In genomic region chr4:152643153-152644035, GRCh38 we compare ENCODE assay signal across 8 cellular contexts. TPM values are rescaled to one million over a fixed set of nuclear protein-coding genes. Genes with fewer than 3 reads are reported as not detected.
DNase-seq lines count a peak whose midpoint lies in the region; ATAC-seq and TF ChIP-seq lines count a peak whose summit lies in the region.

No MANE protein-coding gene starts in this region.

- TF ChIP-seq CTCF in glutamatergic neuron (IDR thresholded peaks at IDR 0.05; ENCODE audit: partially characterized antibody, unreplicated experiment), result no peak

- peak; percentile 63 for TF ChIP-seq POLR2A in GM19193 (IDR thresholded peaks at IDR 0.05; ENCODE audit: extremely low read depth, insufficient read depth, insufficient read length)

- peak; percentile 78 for DNase-seq in CD1c-positive myeloid dendritic cell (ENCODE audit: extremely low spot score)
- peak; percentile 39 for DNase-seq in UCSD-AML1 (lab: John Stamatoyannopoulos, UW; ENCODE audit: unreplicated experiment)
- DNase-seq in natural killer cell treated with Interleukin-12 subunit alpha and Interleukin-12 subunit beta and Interleukin-15 and Interleukin-18, amount 100 ng/mL, for 72 hours (ENCODE audit: low spot score), result no peak
- DNase-seq in amniotic stem cell (lab: John Stamatoyannopoulos, UW), result no peak
- no peak for DNase-seq in glutamatergic neuron
- DNase-seq in NCI-H1436 treated with DMSO at 0.1 percent for 48 hours (lab: John Stamatoyannopoulos, UW), result no peak

- ATAC-seq in HG03103 (IDR thresholded peaks at IDR 0.05; ENCODE audit: low read depth, unreplicated experiment), result peak; percentile 91
- ATAC-seq in natural killer cell treated with Interleukin-12 subunit alpha and Interleukin-12 subunit beta and Interleukin-15 and Interleukin-18, amount 100 ng/mL, for 72 hours, result peak; percentile 66 to 81

- peaks cover 0 to 4% of the 10 kb centered on the region in 2 donors for H3K4me1 Mint-ChIP-seq in natural killer cell treated with Interleukin-12 subunit alpha and Interleukin-12 subunit beta and Interleukin-15 and Interleukin-18, amount 100 ng/mL, for 72 hours (ENCODE audit: low read depth in 2 of 2)
- H3K4me1 Mint-ChIP-seq in glutamatergic neuron (ENCODE audit: low read depth, unreplicated experiment), result peaks cover 3% of the 10 kb centered on the region

- no peaks in the 10 kb centered on the region for H3K9me3 Mint-ChIP-seq in natural killer cell treated with Interleukin-12 subunit alpha and Interleukin-12 subunit beta and Interleukin-15 and Interleukin-18, amount 100 ng/mL, for 72 hours
- H3K9me3 Mint-ChIP-seq in glutamatergic neuron (ENCODE audit: unreplicated experiment), result no peaks in the 10 kb centered on the region

- H3K36me3 Mint-ChIP-seq in natural killer cell treated with Interleukin-12 subunit alpha and Interleukin-12 subunit beta and Interleukin-15 and Interleukin-18, amount 100 ng/mL, for 72 hours, result no peaks in the 10 kb centered on the region
- H3K36me3 Mint-ChIP-seq in glutamatergic neuron (ENCODE audit: unreplicated experiment), result peaks cover 5% of the 10 kb centered on the region

- no peak overlapping the region for H3K4me3 Mint-ChIP-seq in natural killer cell treated with Interleukin-12 subunit alpha and Interleukin-12 subunit beta and Interleukin-15 and Interleukin-18, amount 100 ng/mL, for 72 hours
- H3K4me3 Mint-ChIP-seq in glutamatergic neuron (ENCODE audit: unreplicated experiment), result no peak overlapping the region

- H3K27ac Mint-ChIP-seq in natural killer cell treated with Interleukin-12 subunit alpha and Interleukin-12 subunit beta and Interleukin-15 and Interleukin-18, amount 100 ng/mL, for 72 hours, result peak overlapping the region; percentile 24 to 26
- no peak overlapping the region for H3K27ac Mint-ChIP-seq in glutamatergic neuron (ENCODE audit: unreplicated experiment)

- no peaks in the 10 kb centered on the region for H3K27me3 Mint-ChIP-seq in natural killer cell treated with Interleukin-12 subunit alpha and Interleukin-12 subunit beta and Interleukin-15 and Interleukin-18, amount 100 ng/mL, for 72 hours
- H3K27me3 Mint-ChIP-seq in glutamatergic neuron (ENCODE audit: unreplicated experiment), result no peaks in the 10 kb centered on the region

RNA-seq across cellular contexts. Expression of gene TMEM154, which starts 36.4 kb away (rescaled TPM):
- 10 to 100 TPM; 14.9 to 23.2 TPM for total RNA-seq in natural killer cell treated with Interleukin-12 subunit alpha and Interleukin-12 subunit beta and Interleukin-15 and Interleukin-18, amount 100 ng/mL, for 72 hours
- 0.22 TPM for total RNA-seq in glutamatergic neuron (ENCODE audit: unreplicated experiment)

Comparison
In these comparisons a context has a peak if more than half of its experiments do, and no peak if none do; other contexts are left out.
1. DNase-seq: peak in CD1c-positive myeloid dendritic cell (single experiment) and UCSD-AML1 (single experiment); none in natural killer cell treated with Interleukin-12 subunit alpha and Interleukin-12 subunit beta and Interleukin-15 and Interleukin-18, amount 100 ng/mL, for 72 hours (single experiment), amniotic stem cell (single experiment), glutamatergic neuron (single experiment) and NCI-H1436 treated with DMSO at 0.1 percent for 48 hours (single experiment).
2. RNA of gene TMEM154, which starts 36.4 kb away (total RNA-seq): 14.9 to 23.2 TPM in natural killer cell treated with Interleukin-12 subunit alpha and Interleukin-12 subunit beta and Interleukin-15 and Interleukin-18, amount 100 ng/mL, for 72 hours; 0.22 TPM in glutamatergic neuron (single experiment); every median in the first group is over 10 times any median in the second.